In the genomic region with DNA sequence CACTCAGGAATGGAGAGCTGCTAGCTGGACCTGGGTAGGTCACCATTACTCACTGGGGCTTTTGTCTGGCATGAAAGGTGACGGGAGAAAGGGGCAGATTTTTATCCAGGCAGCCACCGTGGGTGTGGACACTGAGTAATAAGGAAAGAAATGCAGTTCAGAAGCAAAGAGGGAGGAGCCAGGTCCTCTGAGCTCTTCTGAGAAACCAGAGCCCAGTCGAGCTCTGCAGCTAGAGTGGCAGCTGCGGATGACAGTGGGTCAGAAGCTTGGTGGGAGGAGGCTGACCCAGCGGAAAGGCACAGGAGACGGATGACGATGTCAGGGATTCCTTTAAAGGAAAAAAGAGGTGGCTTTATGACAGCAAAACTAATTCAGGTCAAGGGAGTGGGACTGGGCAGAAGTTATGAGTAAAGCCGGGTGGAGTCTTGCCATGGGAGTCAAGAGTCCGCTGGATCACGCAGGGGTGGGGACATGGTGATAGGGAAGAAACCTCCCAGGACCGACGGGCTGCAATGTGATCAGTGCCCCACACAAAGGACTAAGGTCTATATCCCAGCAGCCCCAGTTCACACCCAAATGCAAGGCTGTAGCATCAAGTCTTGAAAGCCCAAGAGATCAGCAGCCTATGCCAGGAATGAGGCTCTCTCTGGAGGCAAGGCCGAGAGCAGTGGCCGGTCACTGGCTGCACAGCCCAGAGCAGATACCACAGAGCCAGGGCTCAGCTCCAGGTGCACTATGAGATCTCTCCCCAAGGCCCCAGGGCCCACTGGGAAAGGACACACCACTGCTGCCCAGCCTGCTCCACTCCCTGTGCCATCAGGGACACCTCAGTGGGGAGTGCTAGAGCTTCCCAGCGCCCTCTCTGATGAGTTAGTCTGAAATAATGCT, we compare ENCODE assay signal across 8 cellular contexts. TPM values are rescaled to one million over a fixed set of nuclear protein-coding genes. Genes with fewer than 3 reads are reported as not detected.
DNase-seq lines count a peak whose midpoint lies in the region; ATAC-seq and TF ChIP-seq lines count a peak whose summit lies in the region.

No MANE protein-coding gene starts in this region.

- CTCF ChIA-PET in BJ (lab: Yijun Ruan, JAX): interaction anchor here (0.9 to 8.4 kb wide), 4 partner anchors 9 to 24 kb away, joined by 3 to 77 read pairs (median 23); no protein-coding TSS in a partner anchor

- H3K9me3 ChIP-seq in Peyer's patch: no peaks in the 10 kb centered on the region

- POLR2A ChIA-PET in BJ (lab: Charles Lee): interaction anchor here (0.9 kb wide), 1 partner anchor 14 kb away, joined by 3 read pairs; no protein-coding TSS in a partner anchor

- ATAC-seq in omental fat pad (ENCODE audit: low FRiP score) (peak; percentile 82), HG03139 (IDR thresholded peaks at IDR 0.05; ENCODE audit: unreplicated experiment) (no peak)

- H3K4me1 ChIP-seq in Peyer's patch: peaks cover 0 to 54% (median 7%) of the 10 kb centered on the region in 4 donors

- TF ChIP-seq CTCF in BJ (IDR thresholded peaks at IDR 0.05; ENCODE audit: insufficient read depth, low read depth, low read length): no peak
- peak in 1 of 6 experiments; percentile 3 for TF ChIP-seq CTCF in Peyer's patch (IDR thresholded peaks at IDR 0.05)
- TF ChIP-seq CTCF in omental fat pad (IDR thresholded peaks at IDR 0.05): no peak

- H3K36me3 ChIP-seq in BJ (ENCODE audit: control insufficient read depth, insufficient read depth, low read length) (no peaks in the 10 kb centered on the region), Peyer's patch (no peaks in the 10 kb centered on the region)

- H3K27ac ChIP-seq in Peyer's patch: peak overlapping the region; percentile 53 to 97 (median 92)
- H3K27ac ChIP-seq in epithelial cell of prostate: peak overlapping the region; percentile 100

- TF ChIP-seq POLR2A in Peyer's patch (IDR thresholded peaks at IDR 0.05): peak; percentile 66 to 82

- DNase-seq in BJ (ENCODE audit: low read depth) (peak; percentile 87), Peyer's patch (peak in 2 of 3 donors; percentile 90 to 94), epithelial cell of prostate (ENCODE audit: low read depth, low spot score) (peak; percentile 93), omental fat pad (ENCODE audit: low spot score) (peak; percentile 46), NCI-H2081 (lab: John Stamatoyannopoulos, UW) (no peak), RPMI8226 (no peak), hippocampal formation (lab: John Stamatoyannopoulos, UW) (no peak)

- H3K4me3 ChIP-seq in BJ (ENCODE audit: low read depth, low read length) (no peak overlapping the region), Peyer's patch (peak overlapping the region in 2 of 4 donors; percentile 8 to 32)

- H3K27me3 ChIP-seq in BJ (ENCODE audit: control insufficient read depth, insufficient read depth, low read length) (no peaks in the 10 kb centered on the region), Peyer's patch (no peaks in the 10 kb centered on the region)

RNA-seq across cellular contexts. Expression of gene MNT, which starts 6.3 kb away (rescaled TPM):
- polyA plus RNA-seq in BJ (2011; rRNA removed): 2.4 and 3.1 TPM in 2 replicates
- polyA minus RNA-seq in BJ (2011; rRNA and poly(A)+ RNA removed): 3.4 and 4.2 TPM in 2 replicates
- 10 to 100 TPM in 3 of 4 donors, 1 to 10 TPM in 1; 9.5 to 57.8 (median 39.0) TPM for total RNA-seq in Peyer's patch
- 10 to 100 TPM; 11.9 to 23.2 (median 18.5) TPM for total RNA-seq in omental fat pad

Comparison
In these comparisons a context has a peak if more than half of its experiments do, and no peak if none do; other contexts are left out.
1. DNase-seq: peak in BJ (single experiment), Peyer's patch (2 of 3), epithelial cell of prostate (single experiment) and omental fat pad (single experiment); none in NCI-H2081 (0 of 2), RPMI8226 (single experiment) and hippocampal formation (0 of 2).